In the genomic region with DNA sequence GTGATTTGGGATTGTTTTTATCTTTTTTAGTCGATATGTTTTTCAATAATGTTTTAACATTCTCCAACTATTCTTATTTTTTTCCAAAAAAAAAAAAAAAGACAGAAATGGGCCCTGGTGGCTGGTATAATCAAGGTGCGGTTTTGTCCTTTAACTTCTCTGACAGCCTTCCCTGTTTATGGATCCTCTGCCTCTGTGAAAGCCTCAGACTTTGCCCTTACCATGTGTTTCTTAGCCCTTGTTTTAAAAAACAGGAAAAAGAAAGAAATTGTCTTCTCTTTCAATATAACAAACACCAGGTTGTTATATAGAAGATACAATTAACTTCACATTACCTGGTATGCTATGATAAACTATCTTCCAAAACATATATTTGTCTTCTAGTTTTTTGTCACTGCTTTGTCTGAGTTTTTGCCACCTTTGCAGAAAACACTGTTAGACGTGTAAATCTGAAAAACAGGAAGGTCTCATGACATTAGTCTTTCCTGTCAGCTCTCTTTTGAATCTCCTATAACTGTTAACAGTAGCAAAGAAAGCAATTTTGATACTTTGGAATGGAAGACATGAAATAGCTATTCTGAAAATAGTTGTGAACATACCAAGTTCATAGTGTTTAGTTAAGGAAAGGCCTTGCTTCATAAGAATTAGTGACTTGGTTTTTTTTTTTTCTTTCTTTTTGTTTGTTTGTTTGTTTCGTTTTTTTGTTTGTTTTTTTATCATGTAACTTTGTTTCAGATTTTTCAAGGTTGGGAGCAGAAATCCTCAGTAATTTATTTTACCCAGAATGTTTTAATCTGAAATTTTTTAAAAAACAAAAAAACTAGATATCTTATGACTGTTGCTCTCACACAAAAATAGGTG, we compare ENCODE assay signal across 9 cellular contexts. TPM values are rescaled to one million over a fixed set of nuclear protein-coding genes. Genes with fewer than 3 reads are reported as not detected.
DNase-seq lines count a peak whose midpoint lies in the region; ATAC-seq and TF ChIP-seq lines count a peak whose summit lies in the region.
"Had no signal": no experiment of that assay in that cellular context is flagged by ENCODE, and none has a peak within 500 bp of the region (broad histone marks: within the 10 kb centered on the region; RNA-seq: fewer than 3 reads in every experiment).

No MANE protein-coding gene starts in this region.

- DNase-seq in activated CD8-positive, alpha-beta memory T cell treated with anti-CD3 and anti-CD28 coated beads, Interleukin-2, amount 10 ng/mL, durations not matched to agents 7 days and 5 days = no peak
- DNase-seq in activated CD8-positive, alpha-beta memory T cell treated with anti-CD3 and anti-CD28 coated beads, Interleukin-2, amount 50 U/mL, for 48 hours = no peak
- DNase-seq in activated CD8-positive, alpha-beta T cell treated with anti-CD3 and anti-CD28 coated beads, Interleukin-2, amount 10 ng/mL, durations not matched to agents 7 days and 5 days = no peak
- DNase-seq in transverse colon = no peak
- no peak for DNase-seq in suprapubic skin (ENCODE audit: low spot score in 2 of 2)
- no peak for DNase-seq in right cardiac atrium

- in situ Hi-C loops in transverse colon (cut with MboI; ENCODE audit: low pct_ligation_motif_present in 1 of 4, low pct_unique_long_range_greater_than_20kb in 1 of 4, low sequenced_read_pairs in 3 of 4) = no loop called here

- peaks cover 83% of the 10 kb centered on the region for H3K4me1 Mint-ChIP-seq in activated CD8-positive, alpha-beta memory T cell treated with anti-CD3 and anti-CD28 coated beads, Interleukin-2, amount 10 ng/mL, durations not matched to agents 7 days and 5 days
- H3K4me1 Mint-ChIP-seq in activated CD8-positive, alpha-beta T cell treated with anti-CD3 and anti-CD28 coated beads, Interleukin-2, amount 10 ng/mL, durations not matched to agents 7 days and 5 days (ENCODE audit: low read depth) = peaks cover 84% of the 10 kb centered on the region

- H3K9me3 ChIP-seq in liver (ENCODE audit: control insufficient read depth in 4 of 4, low read length in 3 of 4) (no peaks in the 10 kb centered on the region), transverse colon (no peaks in the 10 kb centered on the region), suprapubic skin (no peaks in the 10 kb centered on the region), right cardiac atrium (ENCODE audit: control insufficient read depth, low read length) (no peaks in the 10 kb centered on the region)

- no peak for ATAC-seq in activated CD8-positive, alpha-beta memory T cell treated with anti-CD3 and anti-CD28 coated beads, Interleukin-2, amount 10 ng/mL, durations not matched to agents 7 days and 5 days
- no peak for ATAC-seq in activated CD8-positive, alpha-beta T cell treated with anti-CD3 and anti-CD28 coated beads, Interleukin-2, amount 10 ng/mL, durations not matched to agents 7 days and 5 days
- ATAC-seq in HG03378 (IDR thresholded peaks at IDR 0.05; ENCODE audit: unreplicated experiment) (no peak), right cardiac atrium (no peak)
- ATAC-seq: WTC11 had no signal

- H3K36me3 ChIP-seq in liver (ENCODE audit: control insufficient read depth in 4 of 4, insufficient read depth in 3 of 4, low read depth in 1 of 4, low read length in 3 of 4) = peaks cover 0 to 3% (median 0%) of the 10 kb centered on the region in 4 donors
- peaks cover 0 to 4% (median 0%) of the 10 kb centered on the region in 4 donors for H3K36me3 ChIP-seq in transverse colon
- H3K36me3 ChIP-seq in suprapubic skin = no peaks in the 10 kb centered on the region

- H3K9ac ChIP-seq in liver (ENCODE audit: low read depth in 1 of 2, low read length in 2 of 2) = peak overlapping the region in 1 of 2 donors; percentile 10

- CTCF ChIA-PET in activated CD8-positive, alpha-beta memory T cell treated with anti-CD3 and anti-CD28 coated beads, Interleukin-2, amount 10 ng/mL, durations not matched to agents 7 days and 5 days (lab: Charles Lee) = interaction anchor here (0.6 to 1.8 kb wide), 6 partner anchors 8 to 168 kb away, joined by 3 to 5 read pairs (median 3); no protein-coding TSS in a partner anchor
- CTCF ChIA-PET in activated CD8-positive, alpha-beta T cell treated with anti-CD3 and anti-CD28 coated beads, Interleukin-2, amount 10 ng/mL, durations not matched to agents 7 days and 5 days (lab: Charles Lee) = interaction anchor here (1.0 to 12.6 kb wide), 4 partner anchors 14 to 62 kb away, joined by 4 to 146 read pairs (median 8); no protein-coding TSS in a partner anchor

- H3K27ac ChIP-seq in liver (ENCODE audit: low read depth in 1 of 2, low read length in 2 of 2) (peak overlapping the region in 1 of 2 donors; percentile 58), transverse colon (peak overlapping the region; percentile 79 to 85 (median 81)), suprapubic skin (no peak overlapping the region), right cardiac atrium (ENCODE audit: low read length) (no peak overlapping the region)

- no peaks in the 10 kb centered on the region for H3K27me3 Mint-ChIP-seq in activated CD8-positive, alpha-beta memory T cell treated with anti-CD3 and anti-CD28 coated beads, Interleukin-2, amount 10 ng/mL, durations not matched to agents 7 days and 5 days
- no peaks in the 10 kb centered on the region for H3K27me3 Mint-ChIP-seq in activated CD8-positive, alpha-beta T cell treated with anti-CD3 and anti-CD28 coated beads, Interleukin-2, amount 10 ng/mL, durations not matched to agents 7 days and 5 days (ENCODE audit: low read depth)

- 40% methylated on average over 4 of the region's 4 CpGs for WGBS in liver
- 35 to 38% methylated on average over 4 of the region's 4 CpGs for WGBS in transverse colon (ENCODE audit: low coverage in 1 of 2), 2 donors
- WGBS in suprapubic skin = 64% methylated on average over 4 of the region's 4 CpGs
- 69% methylated on average over 4 of the region's 4 CpGs for WGBS in right cardiac atrium

- TF ChIP-seq CTCF in liver (IDR thresholded peaks at IDR 0.05; ENCODE audit: low read depth, low read length, missing input control) (no peak), transverse colon (IDR thresholded peaks at IDR 0.05) (peak in 1 of 5 experiments; percentile 17), suprapubic skin (IDR thresholded peaks at IDR 0.05) (no peak)

- POLR2A ChIA-PET in activated CD8-positive, alpha-beta T cell treated with anti-CD3 and anti-CD28 coated beads, Interleukin-2, amount 10 ng/mL, durations not matched to agents 7 days and 5 days (lab: Charles Lee) = interaction anchor here (1.0 to 7.5 kb wide), 3 partner anchors 17 to 168 kb away, joined by 3 to 69 read pairs (median 4); a partner anchor contains a TSS

- H3K4me1 ChIP-seq in liver (ENCODE audit: control insufficient read depth in 4 of 4, insufficient read depth in 4 of 4, low read length in 3 of 4) = peaks cover 6 to 21% (median 17%) of the 10 kb centered on the region in 4 donors
- H3K4me1 ChIP-seq in transverse colon = peaks cover 40 to 69% (median 47%) of the 10 kb centered on the region in 4 donors
- H3K4me1 ChIP-seq in suprapubic skin = peaks cover 68% of the 10 kb centered on the region
- peaks cover 8% of the 10 kb centered on the region for H3K4me1 ChIP-seq in right cardiac atrium (ENCODE audit: control insufficient read depth, insufficient read depth, low read length)

- peaks cover 15% of the 10 kb centered on the region for H3K36me3 Mint-ChIP-seq in activated CD8-positive, alpha-beta memory T cell treated with anti-CD3 and anti-CD28 coated beads, Interleukin-2, amount 10 ng/mL, durations not matched to agents 7 days and 5 days
- H3K36me3 Mint-ChIP-seq in activated CD8-positive, alpha-beta T cell treated with anti-CD3 and anti-CD28 coated beads, Interleukin-2, amount 10 ng/mL, durations not matched to agents 7 days and 5 days (ENCODE audit: low read depth) = peaks cover 17% of the 10 kb centered on the region

- no peak overlapping the region for H3K4me3 ChIP-seq in liver (ENCODE audit: low read depth in 1 of 3, low read length in 3 of 3)
- no peak overlapping the region for H3K4me3 ChIP-seq in transverse colon
- H3K4me3 ChIP-seq in suprapubic skin = no peak overlapping the region
- H3K4me3 ChIP-seq in right cardiac atrium (ENCODE audit: low read length) = no peak overlapping the region

- TF ChIP-seq RAD21 in liver (IDR thresholded peaks at IDR 0.05) = no peak

- intact Hi-C loops in transverse colon (cut with DNase I; ENCODE audit: low total_unique reads) (no loop called here), right cardiac atrium (cut with DNase I) (no loop called here)

- H3K27me3 ChIP-seq in liver (ENCODE audit: control insufficient read depth in 4 of 4, insufficient read depth in 4 of 4, low read length in 3 of 4) = no peaks in the 10 kb centered on the region
- H3K27me3 ChIP-seq in transverse colon = no peaks in the 10 kb centered on the region
- no peaks in the 10 kb centered on the region for H3K27me3 ChIP-seq in suprapubic skin
- H3K27me3 ChIP-seq in right cardiac atrium (ENCODE audit: control insufficient read depth, insufficient read depth) = no peaks in the 10 kb centered on the region

- H3K4me3 Mint-ChIP-seq in activated CD8-positive, alpha-beta memory T cell treated with anti-CD3 and anti-CD28 coated beads, Interleukin-2, amount 10 ng/mL, durations not matched to agents 7 days and 5 days = peak overlapping the region; percentile 65
- peak overlapping the region; percentile 53 for H3K4me3 Mint-ChIP-seq in activated CD8-positive, alpha-beta T cell treated with anti-CD3 and anti-CD28 coated beads, Interleukin-2, amount 10 ng/mL, durations not matched to agents 7 days and 5 days
- H3K4me3 Mint-ChIP-seq: WTC11 had no signal

- H3K9me3 Mint-ChIP-seq in activated CD8-positive, alpha-beta memory T cell treated with anti-CD3 and anti-CD28 coated beads, Interleukin-2, amount 10 ng/mL, durations not matched to agents 7 days and 5 days (ENCODE audit: low read depth) = no peaks in the 10 kb centered on the region
- H3K9me3 Mint-ChIP-seq in activated CD8-positive, alpha-beta T cell treated with anti-CD3 and anti-CD28 coated beads, Interleukin-2, amount 10 ng/mL, durations not matched to agents 7 days and 5 days (ENCODE audit: insufficient read depth) = no peaks in the 10 kb centered on the region
- H3K9me3 Mint-ChIP-seq: WTC11 had no signal

- TF ChIP-seq EP300 in transverse colon (IDR thresholded peaks at IDR 0.05; ENCODE audit: low read depth) = no peak
- TF ChIP-seq EP300 in suprapubic skin (IDR thresholded peaks at IDR 0.05) = no peak

- no peak for TF ChIP-seq POLR2A in transverse colon (IDR thresholded peaks at IDR 0.05)
- no peak for TF ChIP-seq POLR2A in suprapubic skin (IDR thresholded peaks at IDR 0.05)

- H3K27ac Mint-ChIP-seq in activated CD8-positive, alpha-beta memory T cell treated with anti-CD3 and anti-CD28 coated beads, Interleukin-2, amount 10 ng/mL, durations not matched to agents 7 days and 5 days = peak overlapping the region; percentile 92
- peak overlapping the region; percentile 80 for H3K27ac Mint-ChIP-seq in activated CD8-positive, alpha-beta T cell treated with anti-CD3 and anti-CD28 coated beads, Interleukin-2, amount 10 ng/mL, durations not matched to agents 7 days and 5 days

RNA-seq across cellular contexts. Expression of a gene that starts 31.7 kb away (rescaled TPM):
- 100 to 1,000 TPM; 210 to 287 TPM for total RNA-seq in activated CD8-positive, alpha-beta memory T cell treated with anti-CD3 and anti-CD28 coated beads, Interleukin-2, amount 10 ng/mL, durations not matched to agents 7 days and 5 days
- total RNA-seq in activated CD8-positive, alpha-beta T cell treated with anti-CD3 and anti-CD28 coated beads, Interleukin-2, amount 10 ng/mL, durations not matched to agents 7 days and 5 days = 100 to 1,000 TPM; 209 to 215 TPM
- 10 to 100 TPM; 39.2 to 81.2 TPM for total RNA-seq in liver
- 10 to 100 TPM; 26.4 to 34.0 TPM for polyA plus RNA-seq in liver
- 100 to 1,000 TPM in 1 of 4 donors, 10 to 100 TPM in 3; 32.9 to 741 (median 62.1) TPM for total RNA-seq in transverse colon
- total RNA-seq in suprapubic skin = 10 to 100 TPM; 41.8 to 66.7 (median 64.5) TPM
- total RNA-seq in right cardiac atrium = 10 to 100 TPM; 52.9 to 81.1 (median 73.4) TPM
- 72.9 TPM for polyA plus RNA-seq in right cardiac atrium

RNA-seq across cellular contexts. Expression of a gene that starts 55.1 kb away (rescaled TPM):
- total RNA-seq in activated CD8-positive, alpha-beta memory T cell treated with anti-CD3 and anti-CD28 coated beads, Interleukin-2, amount 10 ng/mL, durations not matched to agents 7 days and 5 days = 10 to 100 TPM; 33.5 to 40.4 TPM
- total RNA-seq in activated CD8-positive, alpha-beta T cell treated with anti-CD3 and anti-CD28 coated beads, Interleukin-2, amount 10 ng/mL, durations not matched to agents 7 days and 5 days = 10 to 100 TPM; 30.2 to 33.7 TPM
- total RNA-seq in liver (10 to 100 TPM; 14.9 to 23.0 TPM), transverse colon (10 to 100 TPM in 2 of 4 donors, 1 to 10 TPM in 2; 3.2 to 21.0 (median 13.0) TPM), suprapubic skin (10 to 100 TPM; 12.7 to 22.9 (median 17.9) TPM), right cardiac atrium (10 to 100 TPM; 23.8 to 30.0 (median 26.7) TPM)
- polyA plus RNA-seq in liver (10 to 100 TPM; 21.8 to 41.4 TPM), right cardiac atrium (23.7 TPM)

Comparison
In these comparisons a context has a peak if more than half of its experiments do, and no peak if none do; other contexts are left out.
1. H3K27ac ChIP-seq: peak in transverse colon (4 of 4); none in suprapubic skin (single experiment) and right cardiac atrium (single experiment).